ENCODE assay signal across 27 cellular contexts in the genomic region with DNA sequence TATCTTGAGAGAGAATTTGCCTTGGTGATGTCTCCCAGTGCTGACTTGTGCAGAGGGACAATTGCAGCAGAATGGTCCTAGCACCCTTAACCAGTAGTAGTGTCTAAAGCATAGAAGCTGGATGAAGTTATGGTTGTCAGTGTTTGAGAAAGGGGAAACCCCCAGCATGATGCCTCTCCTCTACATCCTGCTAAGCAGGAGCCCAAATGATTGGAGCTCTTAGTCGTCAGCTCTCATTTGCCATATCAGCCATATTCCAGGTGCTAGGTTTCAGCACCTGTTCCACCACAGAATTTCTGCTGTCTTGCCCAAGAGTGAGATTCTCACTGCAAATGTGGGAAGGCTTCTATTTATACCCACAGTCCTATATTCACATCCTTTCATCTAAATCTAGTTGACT. TPM values are rescaled to one million over a fixed set of nuclear protein-coding genes. Genes with fewer than 3 reads are reported as not detected.
DNase-seq lines count a peak whose midpoint lies in the region; ATAC-seq and TF ChIP-seq lines count a peak whose summit lies in the region.
"Had no signal": no experiment of that assay in that cellular context is flagged by ENCODE, and none has a peak within 500 bp of the region (broad histone marks: within the 10 kb centered on the region; RNA-seq: fewer than 3 reads in every experiment).

No MANE protein-coding gene starts in this region.

- peak; percentile 65 for ATAC-seq in activated naive CD8-positive, alpha-beta T cell treated with anti-CD3 and anti-CD28 coated beads, Interleukin-2, amount 50 U/mL, for 24 hours
- ATAC-seq in T-helper 17 cell = peak; percentile 36
- ATAC-seq in stimulated activated naive CD8-positive, alpha-beta T cell treated with anti-CD3 and anti-CD28 coated beads, Interleukin-15, amount 100 ng/mL, for 72 hours = peak; percentile 43
- no peak for ATAC-seq in GM21717 (IDR thresholded peaks at IDR 0.05; ENCODE audit: unreplicated experiment)
- ATAC-seq: A549, GM23338 had no signal

- H3K4me3 Mint-ChIP-seq in activated naive CD8-positive, alpha-beta T cell treated with anti-CD3 and anti-CD28 coated beads, Interleukin-2, amount 50 U/mL, for 24 hours = no peak overlapping the region
- H3K4me3 Mint-ChIP-seq in activated naive CD8-positive, alpha-beta T cell treated with anti-CD3 and anti-CD28 coated beads for 36 hours = no peak overlapping the region
- H3K4me3 Mint-ChIP-seq in T-helper 17 cell = no peak overlapping the region
- no peak overlapping the region for H3K4me3 Mint-ChIP-seq in stimulated activated naive CD8-positive, alpha-beta T cell treated with anti-CD3 and anti-CD28 coated beads, Interleukin-15, amount 100 ng/mL, for 72 hours
- H3K4me3 Mint-ChIP-seq: CD4-positive, alpha-beta memory T cell; GM23338; HFFc6 had no signal

- H3K27ac Mint-ChIP-seq in activated naive CD8-positive, alpha-beta T cell treated with anti-CD3 and anti-CD28 coated beads, Interleukin-2, amount 50 U/mL, for 24 hours = no peak overlapping the region
- no peak overlapping the region for H3K27ac Mint-ChIP-seq in activated naive CD8-positive, alpha-beta T cell treated with anti-CD3 and anti-CD28 coated beads for 36 hours
- no peak overlapping the region for H3K27ac Mint-ChIP-seq in T-helper 17 cell
- no peak overlapping the region for H3K27ac Mint-ChIP-seq in stimulated activated naive CD8-positive, alpha-beta T cell treated with anti-CD3 and anti-CD28 coated beads, Interleukin-15, amount 100 ng/mL, for 72 hours
- H3K27ac Mint-ChIP-seq: GM23338, HFFc6 had no signal

- no peak for TF ChIP-seq CTCF in PC-9 (conservative IDR thresholded peaks at IDR 0.05)

- no peaks in the 10 kb centered on the region for H3K27me3 Mint-ChIP-seq in activated naive CD8-positive, alpha-beta T cell treated with anti-CD3 and anti-CD28 coated beads, Interleukin-2, amount 50 U/mL, for 24 hours
- no peaks in the 10 kb centered on the region for H3K27me3 Mint-ChIP-seq in activated naive CD8-positive, alpha-beta T cell treated with anti-CD3 and anti-CD28 coated beads for 36 hours
- H3K27me3 Mint-ChIP-seq in T-helper 17 cell = no peaks in the 10 kb centered on the region
- H3K27me3 Mint-ChIP-seq in stimulated activated naive CD8-positive, alpha-beta T cell treated with anti-CD3 and anti-CD28 coated beads, Interleukin-15, amount 100 ng/mL, for 72 hours = no peaks in the 10 kb centered on the region
- H3K27me3 Mint-ChIP-seq: CD4-positive, alpha-beta memory T cell had no signal

- no peaks in the 10 kb centered on the region for H4K20me1 ChIP-seq in PC-9 (ENCODE audit: insufficient read depth)
- H4K20me1 ChIP-seq: BLaER1 treated with 17β-estradiol and CSF1 and Interleukin-3, amounts not matched to agents 10 nM and 100 nM had no signal

- no peaks in the 10 kb centered on the region for H3K36me3 Mint-ChIP-seq in activated naive CD8-positive, alpha-beta T cell treated with anti-CD3 and anti-CD28 coated beads, Interleukin-2, amount 50 U/mL, for 24 hours (ENCODE audit: low read depth)
- peaks cover 2% of the 10 kb centered on the region for H3K36me3 Mint-ChIP-seq in activated naive CD8-positive, alpha-beta T cell treated with anti-CD3 and anti-CD28 coated beads for 36 hours
- peaks cover 6% of the 10 kb centered on the region for H3K36me3 Mint-ChIP-seq in T-helper 17 cell (ENCODE audit: low read depth)

- no peak for DNase-seq in activated naive CD8-positive, alpha-beta T cell treated with anti-CD3 and anti-CD28 coated beads, Interleukin-2, amount 50 U/mL, for 24 hours
- no peak for DNase-seq in activated naive CD8-positive, alpha-beta T cell treated with anti-CD3 and anti-CD28 coated beads for 36 hours
- DNase-seq in LHCN-M2 (ENCODE audit: low read depth) = peak; percentile 5
- no peak for DNase-seq in T-helper 17 cell
- no peak for DNase-seq in stimulated activated naive CD8-positive, alpha-beta T cell treated with anti-CD3 and anti-CD28 coated beads, Interleukin-15, amount 100 ng/mL, for 72 hours
- DNase-seq in PC-9 = no peak
- no peak for DNase-seq in activated CD8-positive, alpha-beta memory T cell treated with anti-CD3 and anti-CD28 coated beads for 24 hours
- DNase-seq: AML-193; CD4-positive, alpha-beta memory T cell; COR-L47; DMS53; HFFc6; IMR-90; KG1; NCI-H1092; NCI-H1417 treated with DMSO at 0.1 percent for 48 hours; NCI-H187; NCI-H2081 treated with DMSO at 0.1 percent for 48 hours; NCI-H524 treated with DMSO at 0.1 percent for 48 hours; NCI-H774; SHP77 had no signal

- no peak overlapping the region for H3K4me3 ChIP-seq in PC-9
- H3K4me3 ChIP-seq: A549; BLaER1 treated with 17β-estradiol and CSF1 and Interleukin-3, amounts not matched to agents 10 nM and 100 nM; GM23338; HAP-1 had no signal

- H3K4me1 Mint-ChIP-seq in activated naive CD8-positive, alpha-beta T cell treated with anti-CD3 and anti-CD28 coated beads, Interleukin-2, amount 50 U/mL, for 24 hours = no peaks in the 10 kb centered on the region
- no peaks in the 10 kb centered on the region for H3K4me1 Mint-ChIP-seq in activated naive CD8-positive, alpha-beta T cell treated with anti-CD3 and anti-CD28 coated beads for 36 hours
- H3K4me1 Mint-ChIP-seq in T-helper 17 cell = peaks cover 3% of the 10 kb centered on the region
- peaks cover 6% of the 10 kb centered on the region for H3K4me1 Mint-ChIP-seq in stimulated activated naive CD8-positive, alpha-beta T cell treated with anti-CD3 and anti-CD28 coated beads, Interleukin-15, amount 100 ng/mL, for 72 hours
- H3K4me1 Mint-ChIP-seq: GM23338 had no signal

- BruUV-seq in PC-9 (replicated peaks; lab: Mats Ljungman, UMichigan) = no TSS peak

- no peak overlapping the region for H3K4me2 ChIP-seq in PC-9
- H3K4me2 ChIP-seq: A549; BLaER1 treated with 17β-estradiol and CSF1 and Interleukin-3, amounts not matched to agents 10 nM and 100 nM; GM23338 had no signal

- no peaks in the 10 kb centered on the region for H3F3A ChIP-seq in PC-9 (ENCODE audit: insufficient read depth, low read depth)

- no peaks in the 10 kb centered on the region for H3K27me3 ChIP-seq in PC-9 (ENCODE audit: insufficient read depth, low read depth)
- H3K27me3 ChIP-seq: BLaER1 treated with 17β-estradiol and CSF1 and Interleukin-3, amounts not matched to agents 10 nM and 100 nM had no signal

- peaks cover 4% of the 10 kb centered on the region; the same call in 1 of the 2 replicates for H3K9me2 ChIP-seq in PC-9 (ENCODE audit: insufficient read depth)

- no peaks in the 10 kb centered on the region for H3K36me3 ChIP-seq in PC-9 (ENCODE audit: low read depth)
- H3K36me3 ChIP-seq: BLaER1 treated with 17β-estradiol and CSF1 and Interleukin-3, amounts not matched to agents 10 nM and 100 nM; HAP-1 had no signal

- no peak overlapping the region for H2AFZ ChIP-seq in PC-9
- H2AFZ ChIP-seq: GM23338 had no signal

- H3K79me2 ChIP-seq in PC-9 (ENCODE audit: low read depth) = no peaks in the 10 kb centered on the region

- no peak overlapping the region for H3K27ac ChIP-seq in PC-9
- H3K27ac ChIP-seq: A549; BLaER1 treated with 17β-estradiol and CSF1 and Interleukin-3, amounts not matched to agents 10 nM and 100 nM; RWPE1 had no signal

- CTCF ChIA-PET in PC-9 (lab: Charles Lee) = no interaction called here

- H3K9me3 Mint-ChIP-seq in activated naive CD8-positive, alpha-beta T cell treated with anti-CD3 and anti-CD28 coated beads, Interleukin-2, amount 50 U/mL, for 24 hours = no peaks in the 10 kb centered on the region
- no peaks in the 10 kb centered on the region for H3K9me3 Mint-ChIP-seq in activated naive CD8-positive, alpha-beta T cell treated with anti-CD3 and anti-CD28 coated beads for 36 hours
- no peaks in the 10 kb centered on the region for H3K9me3 Mint-ChIP-seq in stimulated activated naive CD8-positive, alpha-beta T cell treated with anti-CD3 and anti-CD28 coated beads, Interleukin-15, amount 100 ng/mL, for 72 hours
- H3K9me3 Mint-ChIP-seq: CD4-positive, alpha-beta memory T cell; GM23338; HFFc6 had no signal

- H3K9me3 ChIP-seq in T-helper 17 cell (ENCODE audit: control insufficient read depth, low read length, poor library complexity, severe bottlenecking) = no peaks in the 10 kb centered on the region
- no peaks in the 10 kb centered on the region for H3K9me3 ChIP-seq in PC-9 (ENCODE audit: insufficient read depth, low read depth)
- H3K9me3 ChIP-seq: A549; BLaER1 treated with 17β-estradiol and CSF1 and Interleukin-3, amounts not matched to agents 10 nM and 100 nM; HAP-1 had no signal

- intact Hi-C loops in PC-9 (cut with micrococcal nuclease; ENCODE audit: unreplicated experiment) = loop anchor here (5.0 kb wide), 1 partner anchor 597 kb away; no protein-coding TSS in a partner anchor

- POLR2A ChIA-PET in PC-9 (lab: Charles Lee; ENCODE audit: unreplicated experiment) = interaction anchor here (0.7 kb wide), 1 partner anchor 344 kb away, joined by 3 read pairs; no protein-coding TSS in a partner anchor

- no peaks in the 10 kb centered on the region for H3K4me1 ChIP-seq in PC-9 (replicated peaks; ENCODE audit: insufficient read depth)
- H3K4me1 ChIP-seq: A549, HAP-1 had no signal

RNA-seq across cellular contexts. Expression of a gene that starts 43.7 kb away (rescaled TPM):
- 10 to 100 TPM; 10.1 to 10.4 TPM for total RNA-seq in activated naive CD8-positive, alpha-beta T cell treated with anti-CD3 and anti-CD28 coated beads for 36 hours
- total RNA-seq in LHCN-M2 (2014; rRNA removed) = 2.0 and 2.5 TPM in 2 replicates
- 0.68 TPM for polyA plus RNA-seq in LHCN-M2 (2012)
- 10 to 100 TPM; 23.6 to 27.1 TPM for total RNA-seq in T-helper 17 cell
- 4.6 and 8.4 TPM in 2 replicates for total RNA-seq in PC-9 (2021)
